ENCODE assay signal across 8 cellular contexts in the genomic region with DNA sequence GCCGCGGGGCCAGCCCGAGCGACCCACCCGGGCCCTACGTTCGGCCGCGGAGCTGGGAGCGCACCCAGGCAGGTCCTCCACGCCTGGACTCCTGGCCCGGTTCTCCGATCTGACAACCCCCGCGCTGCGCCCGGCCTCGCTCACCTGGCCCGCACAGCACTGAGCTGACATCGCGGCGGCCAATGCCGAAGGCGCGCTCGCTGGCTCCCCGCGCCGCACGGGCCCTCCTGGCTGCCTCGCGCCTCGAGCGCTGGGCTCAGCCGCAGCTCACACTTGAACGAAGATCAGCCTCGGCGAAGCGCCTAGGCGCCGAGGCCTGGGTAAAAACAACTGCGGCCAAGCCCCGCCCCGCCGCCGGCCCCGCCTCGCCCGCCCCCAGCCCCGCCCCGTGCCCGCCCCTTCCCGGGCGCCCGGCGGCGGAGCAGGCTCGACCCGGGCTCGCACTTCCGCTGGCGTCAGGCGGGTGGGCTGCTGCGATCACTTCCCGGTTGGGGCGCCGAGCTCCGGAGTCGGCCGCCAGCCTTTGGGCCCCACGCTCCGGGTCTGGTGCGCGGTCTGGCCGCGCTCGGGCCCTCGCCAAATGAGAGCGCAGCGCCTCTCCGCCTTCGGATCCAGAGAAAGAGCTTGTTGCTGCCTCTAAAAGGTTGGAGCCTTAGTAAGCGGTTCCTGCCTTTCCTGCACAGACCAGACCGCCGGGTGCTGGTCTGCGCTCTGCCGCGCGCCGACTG. TPM values are rescaled to one million over a fixed set of nuclear protein-coding genes. Genes with fewer than 3 reads are reported as not detected.
A peak's percentile ranks its signal among the peaks of the same experiment; 100 is the strongest.
DNase-seq lines count a peak whose midpoint lies in the region; ATAC-seq and TF ChIP-seq lines count a peak whose summit lies in the region.

TSS of gene SERINC5 (minus strand) at position 297 of the 728 bp plus-strand sequence. CDS start at position 171, 126 bp downstream.

- intact Hi-C loops in stomach (cut with DNase I; ENCODE audit: low total_unique reads) = loop anchor here (10.0 kb wide), 1 partner anchor 71 kb away; no protein-coding TSS in a partner anchor

- WGBS in stomach, 5 donors = 0 to 2% (median 1%) methylated on average over 8 to 90 of the region's 90 CpGs

- no peaks in the 10 kb centered on the region for H3K27me3 ChIP-seq in stomach

- H3K27ac Mint-ChIP-seq in neural crest cell (ENCODE audit: unreplicated experiment) = peak within 1 kb of the TSS; percentile 45

- peak; percentile 92 for DNase-seq in CD1c-positive myeloid dendritic cell (ENCODE audit: extremely low spot score)
- DNase-seq in activated effector memory CD4-positive, alpha-beta T cell treated with Interleukin-2 at 50 U/mL for 16 hours = peak; percentile 81
- peak; percentile 61 for DNase-seq in fibroblast of the conjunctiva (ENCODE audit: low read depth)
- DNase-seq in neural crest cell (ENCODE audit: low read depth, low spot score) = peak; percentile 61
- peak; percentile 85 for DNase-seq in stomach

- no peaks in the 10 kb centered on the region for H3K9me3 ChIP-seq in stomach

- no peaks in the 10 kb centered on the region for H3K36me3 Mint-ChIP-seq in neural crest cell (ENCODE audit: low read depth)

- ATAC-seq in GM19324 (IDR thresholded peaks at IDR 0.05; ENCODE audit: low FRiP score, unreplicated experiment) (peak; percentile 93), HG03460 (IDR thresholded peaks at IDR 0.05; ENCODE audit: unreplicated experiment) (peak; percentile 84)

- no peak for TF ChIP-seq CTCF in neural crest cell (conservative IDR thresholded peaks at IDR 0.05)
- no peak for TF ChIP-seq CTCF in stomach (IDR thresholded peaks at IDR 0.05)

- H3K4me1 ChIP-seq in stomach = peaks cover 28 to 55% (median 40%) of the 10 kb centered on the region in 4 donors

- H3K27me3 Mint-ChIP-seq in neural crest cell (ENCODE audit: low read depth) = peaks cover 27% of the 10 kb centered on the region

- peak within 1 kb of the TSS; percentile 95 for H3K4me3 Mint-ChIP-seq in neural crest cell

- H3K27ac ChIP-seq in stomach = peak within 1 kb of the TSS; percentile 91 to 99 (median 98)

- peak within 1 kb of the TSS; percentile 71 to 91 (median 86) for H3K4me3 ChIP-seq in stomach

- TF ChIP-seq EP300 in stomach (IDR thresholded peaks at IDR 0.05) = no peak

- H3K9me3 Mint-ChIP-seq in neural crest cell = no peaks in the 10 kb centered on the region

- peaks cover 41% of the 10 kb centered on the region for H3K4me1 Mint-ChIP-seq in neural crest cell

- TF ChIP-seq POLR2A in Raji (IDR thresholded peaks at IDR 0.05; ENCODE audit: insufficient read depth, low read depth, low read length) = peak; percentile 92
- peak in 2 of 4 donors; percentile 60 to 83 for TF ChIP-seq POLR2A in stomach (IDR thresholded peaks at IDR 0.05)

- H3K36me3 ChIP-seq in stomach = no peaks in the 10 kb centered on the region

RNA-seq across cellular contexts. Expression of gene SERINC5, which starts in this region (rescaled TPM):
- total RNA-seq in neural crest cell = 7.9 and 8.3 TPM in 2 replicates
- 10 to 100 TPM; 16.9 to 71.4 (median 34.3) TPM for total RNA-seq in stomach
- 1 to 10 TPM; 2.4 to 5.0 (median 3.3) TPM for polyA plus RNA-seq in stomach

Comparison
In these comparisons a context has a peak if more than half of its experiments do, and no peak if none do; other contexts are left out.
1. Peak in every context shown above with its lines: DNase-seq, ATAC-seq, H3K4me3 ChIP-seq and H3K27ac ChIP-seq.